ENCODE assay signal across 25 cellular contexts in genomic region chr17:66560691-66561090, GRCh38.
"Had no signal": no experiment of that assay in that cellular context is flagged by ENCODE, and none has a peak within 500 bp of the region (broad histone marks: within the 10 kb centered on the region; RNA-seq: fewer than 3 reads in every experiment).

No MANE protein-coding gene starts in this region.

- H3K4me3 Mint-ChIP-seq: activated CD4-positive, alpha-beta T cell treated with anti-CD3 and anti-CD28 coated beads for 36 hours; activated naive CD8-positive, alpha-beta T cell treated with anti-CD3 and anti-CD28 coated beads, Interleukin-2, amount 10 ng/mL, durations not matched to agents 7 days and 5 days; activated T-helper 17 cell treated with anti-CD3 and anti-CD28 coated beads, Interleukin-2, amount 50 U/mL, for 72 hours; neural crest cell; T-cell; T-helper 2 cell treated with Interferon-gamma antibody and Interleukin-4, amounts not matched to agents 5 μg/mL and 100 μg/mL, for 36 hours had no signal

- H3K9me3 Mint-ChIP-seq: activated naive CD8-positive, alpha-beta T cell treated with anti-CD3 and anti-CD28 coated beads, Interleukin-2, amount 10 ng/mL, durations not matched to agents 7 days and 5 days; activated T-helper 17 cell treated with anti-CD3 and anti-CD28 coated beads, Interleukin-2, amount 50 U/mL, for 72 hours; naive thymus-derived CD8-positive, alpha-beta T cell; T-cell; T-helper 2 cell treated with Interferon-gamma antibody and Interleukin-4, amounts not matched to agents 5 μg/mL and 100 μg/mL, for 36 hours had no signal

- H3K4me3 ChIP-seq: coronary artery, dorsolateral prefrontal cortex, gastroesophageal sphincter, right atrium auricular region, suprapubic skin, tibial artery had no signal

- H3K27me3 ChIP-seq: brain microvascular endothelial cell, dorsolateral prefrontal cortex, gastroesophageal sphincter, right atrium auricular region, suprapubic skin, tibial artery had no signal

- H3K27ac Mint-ChIP-seq: activated CD4-positive, alpha-beta T cell treated with anti-CD3 and anti-CD28 coated beads for 36 hours; activated naive CD8-positive, alpha-beta T cell treated with anti-CD3 and anti-CD28 coated beads, Interleukin-2, amount 10 ng/mL, durations not matched to agents 7 days and 5 days; T-helper 2 cell treated with Interferon-gamma antibody and Interleukin-4, amounts not matched to agents 5 μg/mL and 100 μg/mL, for 36 hours had no signal

- H3K4me1 ChIP-seq: right atrium auricular region, suprapubic skin, tibial artery had no signal

- ATAC-seq: activated CD4-positive, alpha-beta T cell treated with anti-CD3 and anti-CD28 coated beads for 36 hours; activated T-helper 17 cell treated with anti-CD3 and anti-CD28 coated beads, Interleukin-2, amount 50 U/mL, for 72 hours; gastroesophageal sphincter; naive thymus-derived CD8-positive, alpha-beta T cell; T-cell had no signal

- H3K9me3 ChIP-seq: gastroesophageal sphincter, right atrium auricular region, suprapubic skin, tibial artery had no signal

- H3K36me3 ChIP-seq: brain microvascular endothelial cell, gastroesophageal sphincter, right atrium auricular region, suprapubic skin, tibial artery had no signal

- DNase-seq: activated CD4-positive, alpha-beta T cell treated with anti-CD3 and anti-CD28 coated beads for 36 hours; activated CD4-positive, alpha-beta T cell treated with anti-CD3 and anti-CD28 coated beads, Interleukin-2, amount 50 U/mL, for 4 hours; activated CD4-positive, CD25-positive, alpha-beta regulatory T cell; activated naive CD4-positive, alpha-beta T cell; activated naive CD8-positive, alpha-beta T cell treated with anti-CD3 and anti-CD28 coated beads, Interleukin-2, amount 10 ng/mL, durations not matched to agents 7 days and 5 days; activated T-cell treated with anti-CD3 and anti-CD28 coated beads, Interleukin-2, amount 50 U/mL, for 1 hour; amniotic stem cell; brain microvascular endothelial cell; dorsolateral prefrontal cortex; effector memory CD4-positive, alpha-beta T cell; hippocampal formation; kidney; midbrain; naive thymus-derived CD8-positive, alpha-beta T cell; occipital lobe; stimulated activated naive CD4-positive, alpha-beta T cell; T-cell; tibial artery had no signal

- H3K27ac ChIP-seq: brain microvascular endothelial cell, coronary artery, dorsolateral prefrontal cortex, right atrium auricular region, suprapubic skin, tibial artery had no signal

- H3K27me3 Mint-ChIP-seq: activated CD4-positive, alpha-beta T cell treated with anti-CD3 and anti-CD28 coated beads for 36 hours; activated naive CD8-positive, alpha-beta T cell treated with anti-CD3 and anti-CD28 coated beads, Interleukin-2, amount 10 ng/mL, durations not matched to agents 7 days and 5 days; activated T-helper 17 cell treated with anti-CD3 and anti-CD28 coated beads, Interleukin-2, amount 50 U/mL, for 72 hours; naive thymus-derived CD8-positive, alpha-beta T cell; T-cell had no signal
